7 cellular contexts compared by ENCODE assay signal in the genomic region with DNA sequence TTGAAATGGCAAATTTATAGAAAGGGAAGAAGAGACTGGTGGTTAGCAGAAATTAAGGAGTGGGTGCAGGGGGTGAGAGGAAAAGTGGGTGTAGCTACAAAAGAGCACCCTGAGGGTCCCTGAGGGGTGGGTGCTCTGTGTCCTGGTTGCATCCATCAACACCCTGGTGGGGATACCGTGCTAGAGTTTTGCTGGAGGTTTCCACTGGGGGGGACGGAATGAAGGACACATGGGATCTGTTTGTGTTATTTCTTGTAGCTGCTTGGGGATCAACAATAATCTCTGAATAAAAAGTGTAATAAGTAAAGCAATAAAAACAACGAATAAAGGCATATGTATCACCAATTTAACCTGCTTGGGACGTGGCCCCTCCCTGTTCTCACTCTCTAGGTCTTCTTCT.
"Had no signal": no experiment of that assay in that cellular context is flagged by ENCODE, and none has a peak within 500 bp of the region (broad histone marks: within the 10 kb centered on the region; RNA-seq: fewer than 3 reads in every experiment).

No MANE protein-coding gene starts in this region.

- H3K4me1 ChIP-seq: HAP-1 had no signal

- H3K27ac Mint-ChIP-seq: HFFc6 had no signal

- H3K9ac ChIP-seq: GM23248 had no signal

- H3K36me3 ChIP-seq: HAP-1 had no signal

- H3K27ac ChIP-seq: GM23248 had no signal

- ATAC-seq: HCT116, K562 had no signal

- DNase-seq: GM23248, GOT3, HFFc6, IMR-90 had no signal

- H3K4me3 Mint-ChIP-seq: HFFc6 had no signal

- H3K4me3 ChIP-seq: GM23248, HAP-1, K562 had no signal

- H3K9me3 ChIP-seq: HAP-1 had no signal
